8 cellular contexts compared by ENCODE assay signal in genomic region chr17:38509008-38509771, GRCh38.
DNase-seq lines count a peak whose midpoint lies in the region; TF ChIP-seq lines count a peak whose summit lies in the region.

No MANE protein-coding gene starts in this region.

- TF ChIP-seq CTCF in ovary (IDR thresholded peaks at IDR 0.05), result peak; percentile 47 to 50 (median 48)
- peak; percentile 66 to 82 (median 75) for TF ChIP-seq CTCF in tibial nerve (IDR thresholded peaks at IDR 0.05)

- peaks cover 10% of the 10 kb centered on the region for H3K4me1 Mint-ChIP-seq in activated naive CD4-positive, alpha-beta T cell treated with anti-CD3 and anti-CD28 coated beads for 36 hours (ENCODE audit: low read depth)

- TF ChIP-seq EP300 in ovary (IDR thresholded peaks at IDR 0.05) (no peak), tibial nerve (IDR thresholded peaks at IDR 0.05) (peak in 1 of 2 donors; percentile 70)

- CTCF ChIA-PET in activated naive CD4-positive, alpha-beta T cell treated with anti-CD3 and anti-CD28 coated beads for 36 hours (lab: Charles Lee), result interaction anchor here (0.5 to 1.6 kb wide), 15 partner anchors 8 to 1167 kb away, joined by 3 to 14 read pairs (median 3); no protein-coding TSS in a partner anchor

- no peaks in the 10 kb centered on the region for H3K9me3 Mint-ChIP-seq in activated naive CD4-positive, alpha-beta T cell treated with anti-CD3 and anti-CD28 coated beads for 36 hours

- DNase-seq in NCI-H82 (lab: John Stamatoyannopoulos, UW), result peak; percentile 67
- no peak for DNase-seq in NCI-H82 treated with DMSO at 0.1 percent for 48 hours (lab: John Stamatoyannopoulos, UW; ENCODE audit: unreplicated experiment)
- peak; percentile 5 for DNase-seq in SHP77 treated with DMSO at 0.1 percent for 48 hours (lab: John Stamatoyannopoulos, UW)
- DNase-seq in activated naive CD4-positive, alpha-beta T cell treated with anti-CD3 and anti-CD28 coated beads for 36 hours, result peak; percentile 87
- peak; percentile 87 for DNase-seq in germinal center (ENCODE audit: low spot score)
- peak; percentile 72 to 85 (median 80) for DNase-seq in ovary
- peak; percentile 77 to 79 for DNase-seq in tibial nerve (ENCODE audit: low spot score in 2 of 2)
- DNase-seq in DMS114 treated with DMSO at 0.1 percent for 48 hours (lab: John Stamatoyannopoulos, UW; ENCODE audit: unreplicated experiment), result no peak

- H3K4me1 ChIP-seq in ovary (ENCODE audit: insufficient read depth) (peaks cover 7% of the 10 kb centered on the region), tibial nerve (peaks cover 0 to 46% (median 6%) of the 10 kb centered on the region in 4 donors)

- intact Hi-C loops in activated naive CD4-positive, alpha-beta T cell treated with anti-CD3 and anti-CD28 coated beads for 36 hours (cut with micrococcal nuclease), result loop anchor here (1.0 to 5.0 kb wide), 2 partner anchors 17 to 238 kb away; partner anchors contain the start of gene PCGF2
- intact Hi-C loops in ovary (cut with DNase I), result no loop called here

- H3K36me3 ChIP-seq in ovary, result no peaks in the 10 kb centered on the region
- peaks cover 0 to 34% (median 0%) of the 10 kb centered on the region in 3 donors for H3K36me3 ChIP-seq in tibial nerve

- H3K4me3 Mint-ChIP-seq in activated naive CD4-positive, alpha-beta T cell treated with anti-CD3 and anti-CD28 coated beads for 36 hours, result peak overlapping the region; percentile 78

- no peak overlapping the region for H3K4me3 ChIP-seq in ovary
- H3K4me3 ChIP-seq in tibial nerve, result peak overlapping the region; percentile 4 to 43 (median 24)

- peak overlapping the region; percentile 56 for H3K27ac Mint-ChIP-seq in activated naive CD4-positive, alpha-beta T cell treated with anti-CD3 and anti-CD28 coated beads for 36 hours

- no peak overlapping the region for H3K27ac ChIP-seq in ovary
- peak overlapping the region in 3 of 4 donors; percentile 18 to 79 (median 70) for H3K27ac ChIP-seq in tibial nerve

- H3K36me3 Mint-ChIP-seq in activated naive CD4-positive, alpha-beta T cell treated with anti-CD3 and anti-CD28 coated beads for 36 hours (ENCODE audit: low read depth), result no peaks in the 10 kb centered on the region

- TF ChIP-seq POLR2A in ovary (IDR thresholded peaks at IDR 0.05), result no peak
- peak in 1 of 2 donors; percentile 23 for TF ChIP-seq POLR2A in tibial nerve (IDR thresholded peaks at IDR 0.05)

- H3K9me3 ChIP-seq in ovary (no peaks in the 10 kb centered on the region), tibial nerve (no peaks in the 10 kb centered on the region)

- WGBS in ovary, 3 donors, result 44 to 59% (median 55%) methylated on average over 26 of the region's 26 CpGs
- WGBS in tibial nerve, 2 donors, result 60 to 67% methylated on average over 26 of the region's 26 CpGs

- H3K27me3 Mint-ChIP-seq in activated naive CD4-positive, alpha-beta T cell treated with anti-CD3 and anti-CD28 coated beads for 36 hours (ENCODE audit: low read depth), result peaks cover 34% of the 10 kb centered on the region

- H3K27me3 ChIP-seq in ovary (no peaks in the 10 kb centered on the region), tibial nerve (no peaks in the 10 kb centered on the region)

Comparison
In these comparisons a context has a peak if more than half of its experiments do, and no peak if none do; other contexts are left out.
1. DNase-seq: peak in NCI-H82 (single experiment), SHP77 treated with DMSO at 0.1 percent for 48 hours (single experiment), activated naive CD4-positive, alpha-beta T cell treated with anti-CD3 and anti-CD28 coated beads for 36 hours (single experiment), germinal center (single experiment), ovary (5 of 5) and tibial nerve (2 of 2); none in NCI-H82 treated with DMSO at 0.1 percent for 48 hours (single experiment) and DMS114 treated with DMSO at 0.1 percent for 48 hours (single experiment).
2. H3K27ac ChIP-seq: peak in tibial nerve (3 of 4); none in ovary (0 of 2).